Comparison of ENCODE assay signal across 1 cellular context in the genomic region with DNA sequence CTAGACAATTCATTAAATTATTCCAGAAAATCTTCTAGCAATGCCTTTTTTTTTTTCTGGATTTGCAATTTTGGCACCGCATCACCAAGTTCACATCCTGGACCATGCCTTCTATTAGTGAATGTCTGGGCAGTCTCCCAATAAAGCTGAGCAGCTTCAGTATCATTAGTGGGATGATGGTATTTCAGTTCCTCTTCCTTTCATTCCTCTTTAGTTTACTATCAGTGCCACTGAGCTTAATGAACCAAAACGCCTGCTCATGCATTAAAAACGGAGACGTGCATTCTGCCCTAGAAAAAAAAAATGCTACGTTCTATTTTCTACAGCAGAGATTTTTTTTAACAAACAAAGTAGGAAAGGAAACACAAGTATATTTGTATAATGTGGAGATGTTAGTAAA.
TF ChIP-seq lines count a peak whose summit lies in the region.

No MANE protein-coding gene starts in this region.

TF ChIP-seq in HepG2, 621 proteins besides CTCF, POLR2A, EP300 and RAD21 (continued from another document):
- TF ChIP-seq FUBP1 (CRISPR knock-in tag; IDR thresholded peaks at IDR 0.05; ENCODE audit: borderline replicate concordance) (no peak), KMT2B (CRISPR knock-in tag; IDR thresholded peaks at IDR 0.05) (no peak), TGIF2 (CRISPR knock-in tag; IDR thresholded peaks at IDR 0.05) (no peak), BRCA1 (CRISPR knock-in tag; IDR thresholded peaks at IDR 0.05) (no peak), ZBTB49 (CRISPR knock-in tag; IDR thresholded peaks at IDR 0.05; ENCODE audit: borderline replicate concordance) (no peak), DNMT1 (CRISPR knock-in tag; IDR thresholded peaks at IDR 0.05) (no peak), ZNF678 (CRISPR knock-in tag; IDR thresholded peaks at IDR 0.05) (no peak), CEBPB (IDR thresholded peaks at IDR 0.05; ENCODE audit: borderline replicate concordance, low read depth, low read length) (no peak), KDM2A (CRISPR knock-in tag; IDR thresholded peaks at IDR 0.05; ENCODE audit: borderline replicate concordance, low read depth) (no peak), ARID3A (IDR thresholded peaks at IDR 0.05; ENCODE audit: low read depth, low read length) (no peak), TRIM24 (CRISPR knock-in tag; IDR thresholded peaks at IDR 0.05) (no peak), SMAD9 (CRISPR knock-in tag; IDR thresholded peaks at IDR 0.05) (no peak), ZNF7 (CRISPR knock-in tag; IDR thresholded peaks at IDR 0.05) (no peak)
- TF ChIP-seq, protein P1, sequence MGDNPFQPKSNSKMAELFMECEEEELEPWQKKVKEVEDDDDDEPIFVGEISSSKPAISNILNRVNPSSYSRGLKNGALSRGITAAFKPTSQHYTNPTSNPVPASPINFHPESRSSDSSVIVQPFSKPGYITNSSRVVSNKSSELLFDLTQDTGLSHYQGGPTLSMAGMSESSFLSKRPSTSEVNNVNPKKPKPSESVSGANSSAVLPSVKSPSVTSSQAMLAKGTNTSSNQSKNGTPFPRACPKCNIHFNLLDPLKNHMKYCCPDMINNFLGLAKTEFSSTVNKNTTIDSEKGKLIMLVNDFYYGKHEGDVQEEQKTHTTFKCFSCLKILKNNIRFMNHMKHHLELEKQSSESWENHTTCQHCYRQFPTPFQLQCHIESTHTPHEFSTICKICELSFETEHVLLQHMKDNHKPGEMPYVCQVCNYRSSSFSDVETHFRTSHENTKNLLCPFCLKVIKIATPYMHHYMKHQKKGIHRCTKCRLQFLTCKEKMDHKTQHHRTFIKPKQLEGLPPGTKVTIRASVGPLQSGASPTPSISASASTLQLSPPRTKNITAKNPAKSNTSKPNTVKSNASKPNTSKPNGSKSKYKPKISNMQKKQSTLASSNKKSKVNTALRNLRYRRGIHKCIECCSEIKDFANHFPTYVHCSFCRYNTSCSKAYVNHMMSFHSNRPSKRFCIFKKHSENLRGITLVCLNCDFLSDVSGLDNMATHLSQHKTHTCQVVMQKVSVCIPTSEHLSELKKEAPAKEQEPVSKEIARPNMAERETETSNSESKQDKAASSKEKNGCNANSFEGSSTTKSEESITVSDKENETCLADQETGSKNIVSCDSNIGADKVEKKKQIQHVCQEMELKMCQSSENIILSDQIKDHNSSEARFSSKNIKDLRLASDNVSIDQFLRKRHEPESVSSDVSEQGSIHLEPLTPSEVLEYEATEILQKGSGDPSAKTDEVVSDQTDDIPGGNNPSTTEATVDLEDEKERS (CRISPR knock-in tag; IDR thresholded peaks at IDR 0.05): no peak
- TF ChIP-seq, protein P2, sequence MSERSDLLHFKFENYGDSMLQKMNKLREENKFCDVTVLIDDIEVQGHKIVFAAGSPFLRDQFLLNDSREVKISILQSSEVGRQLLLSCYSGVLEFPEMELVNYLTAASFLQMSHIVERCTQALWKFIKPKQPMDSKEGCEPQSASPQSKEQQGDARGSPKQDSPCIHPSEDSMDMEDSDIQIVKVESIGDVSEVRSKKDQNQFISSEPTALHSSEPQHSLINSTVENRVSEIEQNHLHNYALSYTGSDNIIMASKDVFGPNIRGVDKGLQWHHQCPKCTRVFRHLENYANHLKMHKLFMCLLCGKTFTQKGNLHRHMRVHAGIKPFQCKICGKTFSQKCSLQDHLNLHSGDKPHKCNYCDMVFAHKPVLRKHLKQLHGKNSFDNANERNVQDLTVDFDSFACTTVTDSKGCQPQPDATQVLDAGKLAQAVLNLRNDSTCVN (CRISPR knock-in tag; IDR thresholded peaks at IDR 0.05; ENCODE audit: borderline replicate concordance): no peak
